ENCODE assay signal across 9 cellular contexts in genomic region chr17:58630883-58631522, GRCh38.
A peak's percentile ranks its signal among the peaks of the same experiment; 100 is the strongest.
DNase-seq lines count a peak whose midpoint lies in the region; ATAC-seq, FAIRE-seq and TF ChIP-seq lines count a peak whose summit lies in the region.
"Had no signal": no experiment of that assay in that cellular context is flagged by ENCODE, and none has a peak within 500 bp of the region (broad histone marks: within the 10 kb centered on the region; RNA-seq: fewer than 3 reads in every experiment).

No MANE protein-coding gene starts in this region.

- 42% methylated on average over 10 of the region's 10 CpGs for WGBS in A549 (ENCODE audit: missing lambda C conversion rate)

- CTCF ChIA-PET in A549 (lab: Yijun Ruan, JAX): interaction anchor here (0.9 to 5.1 kb wide), 8 partner anchors 12 to 112 kb away, joined by 3 to 45 read pairs (median 6); no protein-coding TSS in a partner anchor

- H3K9me3 ChIP-seq in A549: no peaks in the 10 kb centered on the region
- H3K9me3 ChIP-seq in SU-DHL-6 (ENCODE audit: insufficient read depth, low read length): no peaks in the 10 kb centered on the region
- no peaks in the 10 kb centered on the region for H3K9me3 ChIP-seq in neuron (ENCODE audit: low read length)
- no peaks in the 10 kb centered on the region for H3K9me3 ChIP-seq in vagina

- H3K9ac ChIP-seq in SU-DHL-6 (ENCODE audit: low read length): peak overlapping the region; percentile 39

- no peaks in the 10 kb centered on the region for H3K36me3 Mint-ChIP-seq in osteocyte (ENCODE audit: unreplicated experiment)
- H3K36me3 Mint-ChIP-seq: brain had no signal

- H3F3A ChIP-seq in SU-DHL-6 (ENCODE audit: insufficient read depth): peaks cover 17% of the 10 kb centered on the region

- 0 out of 2 replicates have a peak, but pooled peaks have one; percentile 6 for TF ChIP-seq POLR2A in A549 (IDR thresholded peaks at IDR 0.05; ENCODE audit: low read length)
- TF ChIP-seq POLR2A in vagina (IDR thresholded peaks at IDR 0.05): no peak

- POLR2A ChIA-PET in A549 (lab: Yijun Ruan, JAX): interaction anchor here (0.6 to 3.4 kb wide), 36 partner anchors 9 to 524 kb away, joined by 3 to 160 read pairs (median 12); partner anchors contain the start of genes MTMR4, PRR11, RAD51C and SKA2

- no peaks in the 10 kb centered on the region for H3K9me3 Mint-ChIP-seq in osteocyte (ENCODE audit: unreplicated experiment)

- intact Hi-C loops in vagina (cut with DNase I): no loop called here

- TF ChIP-seq CTCF in A549 (IDR thresholded peaks at IDR 0.05): no peak
- no peak for TF ChIP-seq CTCF in SU-DHL-6 (IDR thresholded peaks at IDR 0.05; ENCODE audit: insufficient read depth, low read length, poor library complexity, severe bottlenecking)
- TF ChIP-seq CTCF in vagina (IDR thresholded peaks at IDR 0.05): no peak
- no peak for TF ChIP-seq CTCF in osteocyte (IDR thresholded peaks at IDR 0.05)

- H2AFZ ChIP-seq in SU-DHL-6 (ENCODE audit: low read depth, low read length, severe bottlenecking): peak overlapping the region; percentile 78
- no peak overlapping the region for H2AFZ ChIP-seq in neuron (ENCODE audit: low read depth, low read length)

- H3K4me1 Mint-ChIP-seq in osteocyte (ENCODE audit: unreplicated experiment): peaks cover 8% of the 10 kb centered on the region
- H3K4me1 Mint-ChIP-seq: brain had no signal

- H4K20me1 ChIP-seq in SU-DHL-6 (ENCODE audit: low read depth, low read length): no peaks in the 10 kb centered on the region

- H3K36me3 ChIP-seq in SU-DHL-6 (ENCODE audit: low read length): no peaks in the 10 kb centered on the region
- H3K36me3 ChIP-seq in neuron (ENCODE audit: insufficient read depth, low read length): no peaks in the 10 kb centered on the region
- no peaks in the 10 kb centered on the region for H3K36me3 ChIP-seq in vagina

- H3K9me2 ChIP-seq in SU-DHL-6 (replicated peaks; ENCODE audit: insufficient read depth, low read length): no peaks in the 10 kb centered on the region

- H3K4me1 ChIP-seq in A549 (peaks cover 9% of the 10 kb centered on the region), neuron (ENCODE audit: insufficient read depth, low read length) (peaks cover 4% of the 10 kb centered on the region), vagina (peaks cover 5% of the 10 kb centered on the region)

- no peak for TF ChIP-seq EP300 in A549 (IDR thresholded peaks at IDR 0.05)

- H3K4me2 ChIP-seq in A549 (peak overlapping the region; percentile 82), SU-DHL-6 (ENCODE audit: low read depth, low read length, poor library complexity, severe bottlenecking) (peak overlapping the region; percentile 50)

- DNase-seq in A549 (ENCODE audit: low read depth in 1 of 2, low spot score in 1 of 2): no peak
- peak; percentile 32 for DNase-seq in effector CD8-positive, alpha-beta T cell (lab: John Stamatoyannopoulos, UW)
- peak in 1 of 2 donors; percentile 89 for DNase-seq in vagina (ENCODE audit: extremely low spot score in 2 of 2)
- no peak for DNase-seq in osteocyte (ENCODE audit: extremely low spot score, unreplicated experiment)

- 0 out of 3 replicates have a peak overlapping the region, but pooled peaks have one; percentile 5 for H3K4me3 ChIP-seq in A549
- no peak overlapping the region for H3K4me3 ChIP-seq in SU-DHL-6 (ENCODE audit: insufficient read depth, low read length, poor library complexity, severe bottlenecking)
- peak overlapping the region; percentile 3 for H3K4me3 ChIP-seq in neuron (ENCODE audit: low read length)
- H3K4me3 ChIP-seq in vagina: peak overlapping the region in 1 of 2 donors; percentile 40

- H3K27ac ChIP-seq in A549: peak overlapping the region; percentile 9 to 74; a peak in 3 of 6 replicates
- peak overlapping the region; percentile 73 for H3K27ac ChIP-seq in SU-DHL-6 (ENCODE audit: low read depth, low read length)
- H3K27ac ChIP-seq in vagina: peak overlapping the region; percentile 78

- no peaks in the 10 kb centered on the region for H3K27me3 Mint-ChIP-seq in osteocyte (ENCODE audit: unreplicated experiment)

- no peaks in the 10 kb centered on the region for H3K27me3 ChIP-seq in SU-DHL-6 (ENCODE audit: low read length)
- H3K27me3 ChIP-seq in neuron (ENCODE audit: insufficient read depth, low read length): no peaks in the 10 kb centered on the region
- H3K27me3 ChIP-seq in vagina: no peaks in the 10 kb centered on the region

- H3K27ac Mint-ChIP-seq in osteocyte (ENCODE audit: unreplicated experiment): no peak overlapping the region

- no peak for TF ChIP-seq RAD21 in A549 (conservative IDR thresholded peaks at IDR 0.05 in 1 of 2, IDR thresholded peaks at IDR 0.05 in 1 of 2)

- no peak for FAIRE-seq in A549 (lab: Jason Lieb, UNC)

- ATAC-seq in A549 (no peak; a peak in 1 of 6 replicates), GM21529 (IDR thresholded peaks at IDR 0.05; ENCODE audit: unreplicated experiment) (peak; percentile 51), HG03439 (IDR thresholded peaks at IDR 0.05; ENCODE audit: unreplicated experiment) (no peak)

- no peaks in the 10 kb centered on the region for H3K79me2 ChIP-seq in SU-DHL-6 (ENCODE audit: insufficient read depth, low read length)

- H3K4me3 Mint-ChIP-seq in osteocyte (ENCODE audit: unreplicated experiment): no peak overlapping the region
- H3K4me3 Mint-ChIP-seq: brain had no signal

TF ChIP-seq in A549, 52 proteins besides CTCF, POLR2A, EP300 and RAD21:
- TF ChIP-seq CHD2 (IDR thresholded peaks at IDR 0.05; ENCODE audit: low read length, partially characterized antibody): no peak
- TF ChIP-seq HEYL (CRISPR knock-in tag; IDR thresholded peaks at IDR 0.05): 0 out of 2 replicates have a peak, but pooled peaks have one; percentile 38
- no peak for TF ChIP-seq FOSB (CRISPR knock-in tag; IDR thresholded peaks at IDR 0.05)
- no peak for TF ChIP-seq SMC3 (IDR thresholded peaks at IDR 0.05)
